In genomic region chr4:89000392-89000791, GRCh38 we compare ENCODE assay signal across 14 cellular contexts. TPM values are rescaled to one million over a fixed set of nuclear protein-coding genes. Genes with fewer than 3 reads are reported as not detected.
DNase-seq lines count a peak whose midpoint lies in the region; TF ChIP-seq lines count a peak whose summit lies in the region.
"Had no signal": no experiment of that assay in that cellular context is flagged by ENCODE, and none has a peak within 500 bp of the region (broad histone marks: within the 10 kb centered on the region; RNA-seq: fewer than 3 reads in every experiment).

No MANE protein-coding gene starts in this region.

- intact Hi-C loops in Calu3 (cut with micrococcal nuclease; ENCODE audit: unreplicated experiment) = no loop called here
- intact Hi-C loops in PC-9 (cut with micrococcal nuclease; ENCODE audit: unreplicated experiment) = no loop called here

- H3K4me3 ChIP-seq in PC-9 = no peak overlapping the region
- H3K4me3 ChIP-seq: BLaER1 had no signal

- no peaks in the 10 kb centered on the region for H3K27me3 Mint-ChIP-seq in Calu3 (ENCODE audit: unreplicated experiment)
- no peaks in the 10 kb centered on the region for H3K27me3 Mint-ChIP-seq in brain
- H3K27me3 Mint-ChIP-seq in mesothelial cell of epicardium (ENCODE audit: low read depth) = no peaks in the 10 kb centered on the region
- H3K27me3 Mint-ChIP-seq: CD4-positive, alpha-beta T cell had no signal

- BruUV-seq in Calu3 (replicated peaks; lab: Mats Ljungman, UMichigan) (no TSS peak), PC-9 (replicated peaks; lab: Mats Ljungman, UMichigan) (no TSS peak)

- H3K27ac ChIP-seq in PC-9 = no peak overlapping the region
- H3K27ac ChIP-seq: BLaER1, KMS-11 had no signal

- POLR2A ChIA-PET in PC-9 (lab: Charles Lee; ENCODE audit: unreplicated experiment) = no interaction called here

- DNase-seq in Calu3 = no peak
- peak; percentile 52 for DNase-seq in NCI-H69 (lab: John Stamatoyannopoulos, UW)
- no peak for DNase-seq in mesothelial cell of epicardium (ENCODE audit: low spot score in 2 of 2, unreplicated experiment in 2 of 2)
- no peak for DNase-seq in DMS 273 (lab: John Stamatoyannopoulos, UW; ENCODE audit: unreplicated experiment)
- DNase-seq in UCSD-AML1 (lab: John Stamatoyannopoulos, UW; ENCODE audit: unreplicated experiment) = no peak
- DNase-seq in PC-9 = no peak
- DNase-seq: Caco-2; CD4-positive, alpha-beta T cell; GDM1; RPMI8226 had no signal

- no peak overlapping the region for H2AFZ ChIP-seq in PC-9

- H3K79me2 ChIP-seq in PC-9 (ENCODE audit: low read depth) = no peaks in the 10 kb centered on the region

- no peaks in the 10 kb centered on the region for H3K27me3 ChIP-seq in PC-9 (ENCODE audit: insufficient read depth, low read depth)
- H3K27me3 ChIP-seq: BLaER1 had no signal

- H3K4me2 ChIP-seq in PC-9 = no peak overlapping the region
- H3K4me2 ChIP-seq: BLaER1, KMS-11, SK-N-SH had no signal

- peaks cover 10% of the 10 kb centered on the region for H3K4me1 Mint-ChIP-seq in Calu3 (ENCODE audit: low read depth, unreplicated experiment)
- peaks cover 27% of the 10 kb centered on the region for H3K4me1 Mint-ChIP-seq in brain
- H3K4me1 Mint-ChIP-seq in mesothelial cell of epicardium = peaks cover 54% of the 10 kb centered on the region

- CTCF ChIA-PET in Calu3 (lab: Charles Lee) = no interaction called here
- CTCF ChIA-PET in PC-9 (lab: Charles Lee) = no interaction called here

- H3K36me3 ChIP-seq in PC-9 (ENCODE audit: low read depth) = no peaks in the 10 kb centered on the region
- H3K36me3 ChIP-seq: BLaER1 had no signal

- no peaks in the 10 kb centered on the region for H4K20me1 ChIP-seq in PC-9 (ENCODE audit: insufficient read depth)
- H4K20me1 ChIP-seq: BLaER1 had no signal

- H3K36me3 Mint-ChIP-seq in Calu3 (ENCODE audit: insufficient read depth, unreplicated experiment) (no peaks in the 10 kb centered on the region), brain (peaks cover 30% of the 10 kb centered on the region), mesothelial cell of epicardium (peaks cover 22% of the 10 kb centered on the region)

- H3K9me2 ChIP-seq in PC-9 (ENCODE audit: insufficient read depth) = no peaks in the 10 kb centered on the region
- H3K9me2 ChIP-seq: SK-N-SH had no signal

- TF ChIP-seq CTCF in Calu3 (IDR thresholded peaks at IDR 0.05; ENCODE audit: unreplicated experiment) (no peak), brain (conservative IDR thresholded peaks at IDR 0.05) (no peak), mesothelial cell of epicardium (IDR thresholded peaks at IDR 0.05; ENCODE audit: unreplicated experiment) (no peak), PC-9 (conservative IDR thresholded peaks at IDR 0.05) (no peak)

- no peaks in the 10 kb centered on the region for H3K9me3 Mint-ChIP-seq in Calu3 (ENCODE audit: low read depth, unreplicated experiment)
- peaks cover 0 to 5% (median 0%) of the 10 kb centered on the region in 5 experiments for H3K9me3 Mint-ChIP-seq in brain
- peaks cover 13% of the 10 kb centered on the region for H3K9me3 Mint-ChIP-seq in mesothelial cell of epicardium
- H3K9me3 Mint-ChIP-seq: CD4-positive, alpha-beta T cell had no signal

- no peak overlapping the region for H3K4me3 Mint-ChIP-seq in Calu3 (ENCODE audit: low read depth, unreplicated experiment)
- H3K4me3 Mint-ChIP-seq in brain = no peak overlapping the region
- H3K4me3 Mint-ChIP-seq in mesothelial cell of epicardium = no peak overlapping the region
- H3K4me3 Mint-ChIP-seq: CD4-positive, alpha-beta T cell had no signal

- H3K27ac Mint-ChIP-seq in Calu3 (ENCODE audit: unreplicated experiment) = peak overlapping the region; percentile 39
- peak overlapping the region in 4 of 5 experiments; percentile 34 to 88 (median 86) for H3K27ac Mint-ChIP-seq in brain
- peak overlapping the region; percentile 91 for H3K27ac Mint-ChIP-seq in mesothelial cell of epicardium
- H3K27ac Mint-ChIP-seq: CD4-positive, alpha-beta T cell had no signal

- no peaks in the 10 kb centered on the region; the same call in 1 of the 2 replicates for H3K9me3 ChIP-seq in PC-9 (ENCODE audit: insufficient read depth, low read depth)
- H3K9me3 ChIP-seq: BLaER1, SK-N-SH had no signal

- no peaks in the 10 kb centered on the region for H3F3A ChIP-seq in PC-9 (ENCODE audit: insufficient read depth, low read depth)

- no peaks in the 10 kb centered on the region for H3K4me1 ChIP-seq in PC-9 (replicated peaks; ENCODE audit: insufficient read depth)
- H3K4me1 ChIP-seq: BLaER1 had no signal

RNA-seq across cellular contexts. Expression of gene FAM13A, which starts 56.6 kb away (rescaled TPM):
- 12.1 and 13.5 TPM in 2 replicates for total RNA-seq in Calu3 (2022)
- polyA plus RNA-seq in brain (ENCODE audit: insufficient read depth, low read depth, low replicate concordance) = 4.0 TPM
- total RNA-seq in mesothelial cell of epicardium = 50.2 to 57.7 TPM (median 52.1 TPM) in 3 replicates
- 19.3 and 26.7 TPM in 2 replicates for total RNA-seq in PC-9 (2021)

Comparison
In these comparisons a context has a peak if more than half of its experiments do, and no peak if none do; other contexts are left out.
1. H3K27ac Mint-ChIP-seq: peak in every context shown above with its lines; median percentile 91 in mesothelial cell of epicardium; 86 in brain; 39 in Calu3.